Comparison of ENCODE assay signal across 25 cellular contexts in the genomic region with DNA sequence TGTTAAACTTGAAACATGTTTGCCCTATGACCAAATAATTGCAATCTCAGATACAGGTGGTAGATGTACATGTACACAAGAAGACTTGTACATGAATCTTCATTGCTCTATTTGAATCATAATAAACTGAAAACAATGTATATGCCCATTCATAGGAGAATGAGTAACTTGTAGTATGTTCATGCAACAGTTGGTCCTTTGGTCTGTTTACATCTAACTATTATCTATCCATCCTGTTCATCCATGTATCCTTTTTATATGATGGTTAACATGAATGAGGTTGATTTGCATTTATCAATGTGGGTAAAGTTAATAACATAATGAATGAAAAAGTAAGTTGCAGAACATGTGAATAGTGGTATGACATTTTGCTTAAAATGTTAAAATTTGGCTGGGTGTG.
"Had no signal": no experiment of that assay in that cellular context is flagged by ENCODE, and none has a peak within 500 bp of the region (broad histone marks: within the 10 kb centered on the region; RNA-seq: fewer than 3 reads in every experiment).

No MANE protein-coding gene starts in this region.

- H3K4me1 ChIP-seq: testis, thyroid gland, tibial nerve, transverse colon, upper lobe of right lung, uterus, vagina had no signal

- H3K4me3 ChIP-seq: stomach, suprapubic skin, testis, thoracic aorta, thyroid gland, tibial artery, tibial nerve, transverse colon, upper lobe of left lung, upper lobe of right lung, uterus, vagina had no signal

- H3K9me3 ChIP-seq: stomach, suprapubic skin, testis, thoracic aorta, thyroid gland, tibial artery, transverse colon, upper lobe of left lung, upper lobe of right lung, uterus, vagina had no signal

- FAIRE-seq: urothelium cell line had no signal

- H3K27ac ChIP-seq: stomach, suprapubic skin, testis, thoracic aorta, thyroid gland, tibial artery, tibial nerve, transverse colon, upper lobe of left lung, upper lobe of right lung, uterus, vagina had no signal

- DNase-seq: stimulated activated CD4-positive, alpha-beta T cell treated with anti-CD3 and anti-CD28 coated beads, Interleukin-2, amount 100 ng/mL, for 48 hours; stimulated activated CD4-positive, alpha-beta T cell treated with anti-CD3 and anti-CD28 coated beads, Interleukin-4, amount 100 ng/mL, for 1 hour; stimulated activated CD4-positive, alpha-beta T cell treated with anti-CD3 and anti-CD28 coated beads, Interleukin-4, amount 100 ng/mL, for 24 hours; stimulated activated CD4-positive, alpha-beta T cell treated with anti-CD3 and anti-CD28 coated beads, Interleukin-4, amount 100 ng/mL, for 4 hours; stimulated activated CD8-positive, alpha-beta memory T cell treated with anti-CD3 and anti-CD28 coated beads, Interleukin-4, amount 100 ng/mL, for 48 hours; stimulated activated naive B cell treated with anti-CD40 and anti-IgM and Interleukin-4, amounts not matched to agents 10 μg/mL and 1 μg/mL and 100 μg/mL, for 72 hours; stimulated activated naive CD4-positive, alpha-beta T cell; stimulated activated naive CD4-positive, alpha-beta T cell treated with Interleukin-2 at 50 U/mL for 16 hours; stimulated activated naive CD8-positive, alpha-beta T cell treated with anti-CD3 and anti-CD28 coated beads, Interleukin-15, amount 100 ng/mL, for 72 hours; stimulated activated naive CD8-positive, alpha-beta T cell treated with anti-CD3 and anti-CD28 coated beads, Interleukin-15, Interleukin-2, amounts not matched to agents 100 U/mL and 50 U/mL, for 24 hours; stomach; substantia nigra; testis; thyroid gland; tibial artery; transverse colon; trophoblast cell; upper lobe of left lung; upper lobe of right lung; uterus had no signal

- H3K36me3 ChIP-seq: stomach, suprapubic skin, thoracic aorta, thyroid gland, tibial artery, tibial nerve, transverse colon, upper lobe of left lung, upper lobe of right lung, uterus, vagina had no signal
